Comparison of ENCODE assay signal across 1 cellular context in the genomic region with DNA sequence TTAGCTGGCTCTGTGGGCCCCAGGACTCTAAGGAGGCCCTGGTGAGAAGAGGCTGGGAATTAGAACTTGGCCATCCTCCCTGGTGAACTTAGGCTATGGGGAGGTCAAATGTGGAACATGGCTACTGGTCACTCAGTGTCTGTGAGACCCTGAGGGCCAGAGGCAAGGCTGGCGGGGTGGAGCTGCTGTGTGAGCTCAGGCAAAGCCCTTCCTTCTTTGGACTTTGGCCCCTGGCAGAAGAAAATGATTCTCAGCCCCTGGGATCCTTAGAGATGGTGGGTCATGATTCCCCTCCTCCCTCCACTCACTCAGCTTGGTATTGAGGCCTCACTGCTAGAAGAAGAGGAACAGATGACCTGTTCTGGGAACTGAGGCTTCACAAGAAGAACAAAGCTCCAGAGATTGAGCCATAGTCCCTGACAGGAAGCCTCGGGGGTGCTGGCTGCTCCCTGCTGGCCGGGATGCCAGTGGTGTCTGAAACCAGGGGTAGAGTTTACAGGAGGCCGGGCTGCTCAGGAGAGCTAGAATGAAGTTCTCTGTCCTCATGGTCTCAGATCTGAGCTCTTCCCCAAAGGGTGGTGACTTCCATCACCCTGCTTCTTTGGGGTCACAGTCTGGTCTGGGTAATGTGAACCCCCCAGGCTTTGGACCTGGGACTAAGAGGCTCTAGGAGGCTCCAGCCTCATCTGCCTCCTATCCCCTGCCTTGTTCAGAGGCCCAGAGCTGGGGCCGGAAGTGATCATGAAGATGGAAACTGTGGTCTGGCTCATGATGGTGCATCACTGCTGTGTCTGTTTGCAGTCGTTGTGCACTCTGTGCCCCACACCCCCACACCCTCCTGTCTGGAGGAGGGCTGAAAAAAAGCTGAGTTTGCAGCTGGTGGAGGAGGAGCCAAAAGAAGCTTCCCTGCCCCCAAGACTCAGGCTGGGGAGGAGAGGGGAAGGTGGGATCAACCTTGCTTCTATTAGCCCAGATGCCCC.
TF ChIP-seq lines count a peak whose summit lies in the region.

No MANE protein-coding gene starts in this region.

TF ChIP-seq in K562, 482 proteins besides CTCF, POLR2A, EP300 and RAD21 (continued from another document and continues in another):
- TF ChIP-seq, protein P1, sequence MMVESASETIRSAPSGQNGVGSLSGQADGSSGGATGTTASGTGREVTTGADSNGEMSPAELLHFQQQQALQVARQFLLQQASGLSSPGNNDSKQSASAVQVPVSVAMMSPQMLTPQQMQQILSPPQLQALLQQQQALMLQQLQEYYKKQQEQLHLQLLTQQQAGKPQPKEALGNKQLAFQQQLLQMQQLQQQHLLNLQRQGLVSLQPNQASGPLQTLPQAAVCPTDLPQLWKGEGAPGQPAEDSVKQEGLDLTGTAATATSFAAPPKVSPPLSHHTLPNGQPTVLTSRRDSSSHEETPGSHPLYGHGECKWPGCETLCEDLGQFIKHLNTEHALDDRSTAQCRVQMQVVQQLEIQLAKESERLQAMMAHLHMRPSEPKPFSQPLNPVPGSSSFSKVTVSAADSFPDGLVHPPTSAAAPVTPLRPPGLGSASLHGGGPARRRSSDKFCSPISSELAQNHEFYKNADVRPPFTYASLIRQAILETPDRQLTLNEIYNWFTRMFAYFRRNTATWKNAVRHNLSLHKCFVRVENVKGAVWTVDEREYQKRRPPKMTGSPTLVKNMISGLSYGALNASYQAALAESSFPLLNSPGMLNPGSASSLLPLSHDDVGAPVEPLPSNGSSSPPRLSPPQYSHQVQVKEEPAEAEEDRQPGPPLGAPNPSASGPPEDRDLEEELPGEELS (CRISPR knock-in tag; IDR thresholded peaks at IDR 0.05; ENCODE audit: borderline replicate concordance) = no peak
- TF ChIP-seq ZNF696 (CRISPR knock-in tag; conservative IDR thresholded peaks at IDR 0.05) (no peak), TRIM24 (IDR thresholded peaks at IDR 0.05) (no peak), NCOR1 (IDR thresholded peaks at IDR 0.05) (peak; percentile 45; the same call in 1 of the 2 replicates), ZNF224 (CRISPR knock-in tag; IDR thresholded peaks at IDR 0.05) (no peak), CREM (IDR thresholded peaks at IDR 0.05; ENCODE audit: low read depth) (0 out of 2 replicates have a peak, but pooled peaks have one; percentile 36), YY1 (IDR thresholded peaks at IDR 0.05; ENCODE audit: borderline replicate concordance in 1 of 3, control insufficient read depth in 1 of 3, extremely low read depth in 1 of 3, insufficient read depth in 3 of 3, insufficient read length in 1 of 3, insufficient replicate concordance in 2 of 3, low read depth in 1 of 3, low read length in 2 of 3) (peak in 1 of 3 experiments; percentile 25), ZNF778 (CRISPR knock-in tag; IDR thresholded peaks at IDR 0.05) (no peak), ZC3H4 (CRISPR knock-in tag; IDR thresholded peaks at IDR 0.05; ENCODE audit: borderline replicate concordance) (no peak), CHD1 (IDR thresholded peaks at IDR 0.05; ENCODE audit: low read length) (peak; percentile 17), BRF1 (IDR thresholded peaks at IDR 0.05; ENCODE audit: borderline replicate concordance, extremely low read depth, insufficient read length) (no peak), WHSC1 (IDR thresholded peaks at IDR 0.05; ENCODE audit: low read length) (peak; percentile 24), EP400 (IDR thresholded peaks at IDR 0.05) (no peak), KLF16 (IDR thresholded peaks at IDR 0.05) (no peak), SMAD1 (IDR thresholded peaks at IDR 0.05; ENCODE audit: low read depth, low read length, partially characterized antibody) (peak; percentile 15), NFATC3 (IDR thresholded peaks at IDR 0.05) (no peak), SRSF7 (optimal IDR thresholded peaks at IDR 0.05; ENCODE audit: low read depth, low read length) (no peak), JUND (IDR thresholded peaks at IDR 0.05; ENCODE audit: borderline replicate concordance, low read depth, low read length) (0 out of 2 replicates have a peak, but pooled peaks have one; percentile 18), JUND (tag; IDR thresholded peaks at IDR 0.05; ENCODE audit: borderline replicate concordance, low read depth, low read length) (no peak), ZBTB7A (IDR thresholded peaks at IDR 0.05; ENCODE audit: borderline replicate concordance, control insufficient read depth, low read depth, low read length) (peak; percentile 20; the same call in 1 of the 2 replicates), MXI1 (IDR thresholded peaks at IDR 0.05; ENCODE audit: low read depth, low read length) (no peak), FOXA3 (CRISPR knock-in tag; conservative IDR thresholded peaks at IDR 0.05 in 1 of 2, IDR thresholded peaks at IDR 0.05 in 1 of 2) (no peak), PPARD (CRISPR knock-in tag; IDR thresholded peaks at IDR 0.05) (no peak), TAF7 (tag; IDR thresholded peaks at IDR 0.05) (no peak), ZKSCAN1 (IDR thresholded peaks at IDR 0.05; ENCODE audit: low read depth, low read length) (no peak), NFE2L1 (tag; IDR thresholded peaks at IDR 0.05; ENCODE audit: borderline replicate concordance, low read depth) (no peak), SMAD3 (CRISPR knock-in tag; conservative IDR thresholded peaks at IDR 0.05) (no peak), ETV5 (CRISPR knock-in tag; IDR thresholded peaks at IDR 0.05; ENCODE audit: low read depth) (0 out of 2 replicates have a peak, but pooled peaks have one; percentile 36), CREBBP (IDR thresholded peaks at IDR 0.05; ENCODE audit: low read depth, low read length) (no peak), ZNF384 (IDR thresholded peaks at IDR 0.05; ENCODE audit: low read depth, low read length) (peak; percentile 44; the same call in 1 of the 2 replicates), RNF2 (IDR thresholded peaks at IDR 0.05) (no peak), RBM17 (IDR thresholded peaks at IDR 0.05; ENCODE audit: borderline replicate concordance, low read depth, low read length) (no peak), PTRF (tag; IDR thresholded peaks at IDR 0.05) (no peak), ATF7 (IDR thresholded peaks at IDR 0.05) (no peak), FIP1L1 (IDR thresholded peaks at IDR 0.05; ENCODE audit: low read depth, low read length, poor library complexity, severe bottlenecking) (no peak), BRD9 (IDR thresholded peaks at IDR 0.05; ENCODE audit: low read depth, partially characterized antibody) (no peak), ZFX (CRISPR knock-in tag; IDR thresholded peaks at IDR 0.05) (no peak), EGR1 (conservative IDR thresholded peaks at IDR 0.05) (peak; percentile 85), BHLHE40 (IDR thresholded peaks at IDR 0.05; ENCODE audit: low read length) (no peak; the same call in 1 of the 2 replicates)
- TF ChIP-seq, protein P2, sequence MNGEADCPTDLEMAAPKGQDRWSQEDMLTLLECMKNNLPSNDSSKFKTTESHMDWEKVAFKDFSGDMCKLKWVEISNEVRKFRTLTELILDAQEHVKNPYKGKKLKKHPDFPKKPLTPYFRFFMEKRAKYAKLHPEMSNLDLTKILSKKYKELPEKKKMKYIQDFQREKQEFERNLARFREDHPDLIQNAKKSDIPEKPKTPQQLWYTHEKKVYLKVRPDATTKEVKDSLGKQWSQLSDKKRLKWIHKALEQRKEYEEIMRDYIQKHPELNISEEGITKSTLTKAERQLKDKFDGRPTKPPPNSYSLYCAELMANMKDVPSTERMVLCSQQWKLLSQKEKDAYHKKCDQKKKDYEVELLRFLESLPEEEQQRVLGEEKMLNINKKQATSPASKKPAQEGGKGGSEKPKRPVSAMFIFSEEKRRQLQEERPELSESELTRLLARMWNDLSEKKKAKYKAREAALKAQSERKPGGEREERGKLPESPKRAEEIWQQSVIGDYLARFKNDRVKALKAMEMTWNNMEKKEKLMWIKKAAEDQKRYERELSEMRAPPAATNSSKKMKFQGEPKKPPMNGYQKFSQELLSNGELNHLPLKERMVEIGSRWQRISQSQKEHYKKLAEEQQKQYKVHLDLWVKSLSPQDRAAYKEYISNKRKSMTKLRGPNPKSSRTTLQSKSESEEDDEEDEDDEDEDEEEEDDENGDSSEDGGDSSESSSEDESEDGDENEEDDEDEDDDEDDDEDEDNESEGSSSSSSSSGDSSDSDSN (IDR thresholded peaks at IDR 0.05; ENCODE audit: borderline replicate concordance in 1 of 2, low read depth in 2 of 2, low read length in 2 of 2) = 0 out of 4 replicates have a peak, but pooled peaks of 1 of the 2 experiments have one; percentile 16
- TF ChIP-seq, protein P3, sequence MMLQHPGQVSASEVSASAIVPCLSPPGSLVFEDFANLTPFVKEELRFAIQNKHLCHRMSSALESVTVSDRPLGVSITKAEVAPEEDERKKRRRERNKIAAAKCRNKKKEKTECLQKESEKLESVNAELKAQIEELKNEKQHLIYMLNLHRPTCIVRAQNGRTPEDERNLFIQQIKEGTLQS (IDR thresholded peaks at IDR 0.05) = no peak
- TF ChIP-seq, protein P3 (CRISPR knock-in tag; conservative IDR thresholded peaks at IDR 0.05) = 0 out of 2 replicates have a peak, but pooled peaks have one; percentile 16
- TF ChIP-seq, protein P4, sequence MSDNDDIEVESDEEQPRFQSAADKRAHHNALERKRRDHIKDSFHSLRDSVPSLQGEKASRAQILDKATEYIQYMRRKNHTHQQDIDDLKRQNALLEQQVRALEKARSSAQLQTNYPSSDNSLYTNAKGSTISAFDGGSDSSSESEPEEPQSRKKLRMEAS (CRISPR knock-in tag; IDR thresholded peaks at IDR 0.05) = peak; percentile 11
- TF ChIP-seq, protein P5, sequence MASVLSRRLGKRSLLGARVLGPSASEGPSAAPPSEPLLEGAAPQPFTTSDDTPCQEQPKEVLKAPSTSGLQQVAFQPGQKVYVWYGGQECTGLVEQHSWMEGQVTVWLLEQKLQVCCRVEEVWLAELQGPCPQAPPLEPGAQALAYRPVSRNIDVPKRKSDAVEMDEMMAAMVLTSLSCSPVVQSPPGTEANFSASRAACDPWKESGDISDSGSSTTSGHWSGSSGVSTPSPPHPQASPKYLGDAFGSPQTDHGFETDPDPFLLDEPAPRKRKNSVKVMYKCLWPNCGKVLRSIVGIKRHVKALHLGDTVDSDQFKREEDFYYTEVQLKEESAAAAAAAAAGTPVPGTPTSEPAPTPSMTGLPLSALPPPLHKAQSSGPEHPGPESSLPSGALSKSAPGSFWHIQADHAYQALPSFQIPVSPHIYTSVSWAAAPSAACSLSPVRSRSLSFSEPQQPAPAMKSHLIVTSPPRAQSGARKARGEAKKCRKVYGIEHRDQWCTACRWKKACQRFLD (CRISPR knock-in tag; IDR thresholded peaks at IDR 0.05) = peak; percentile 60
- TF ChIP-seq, protein P6, sequence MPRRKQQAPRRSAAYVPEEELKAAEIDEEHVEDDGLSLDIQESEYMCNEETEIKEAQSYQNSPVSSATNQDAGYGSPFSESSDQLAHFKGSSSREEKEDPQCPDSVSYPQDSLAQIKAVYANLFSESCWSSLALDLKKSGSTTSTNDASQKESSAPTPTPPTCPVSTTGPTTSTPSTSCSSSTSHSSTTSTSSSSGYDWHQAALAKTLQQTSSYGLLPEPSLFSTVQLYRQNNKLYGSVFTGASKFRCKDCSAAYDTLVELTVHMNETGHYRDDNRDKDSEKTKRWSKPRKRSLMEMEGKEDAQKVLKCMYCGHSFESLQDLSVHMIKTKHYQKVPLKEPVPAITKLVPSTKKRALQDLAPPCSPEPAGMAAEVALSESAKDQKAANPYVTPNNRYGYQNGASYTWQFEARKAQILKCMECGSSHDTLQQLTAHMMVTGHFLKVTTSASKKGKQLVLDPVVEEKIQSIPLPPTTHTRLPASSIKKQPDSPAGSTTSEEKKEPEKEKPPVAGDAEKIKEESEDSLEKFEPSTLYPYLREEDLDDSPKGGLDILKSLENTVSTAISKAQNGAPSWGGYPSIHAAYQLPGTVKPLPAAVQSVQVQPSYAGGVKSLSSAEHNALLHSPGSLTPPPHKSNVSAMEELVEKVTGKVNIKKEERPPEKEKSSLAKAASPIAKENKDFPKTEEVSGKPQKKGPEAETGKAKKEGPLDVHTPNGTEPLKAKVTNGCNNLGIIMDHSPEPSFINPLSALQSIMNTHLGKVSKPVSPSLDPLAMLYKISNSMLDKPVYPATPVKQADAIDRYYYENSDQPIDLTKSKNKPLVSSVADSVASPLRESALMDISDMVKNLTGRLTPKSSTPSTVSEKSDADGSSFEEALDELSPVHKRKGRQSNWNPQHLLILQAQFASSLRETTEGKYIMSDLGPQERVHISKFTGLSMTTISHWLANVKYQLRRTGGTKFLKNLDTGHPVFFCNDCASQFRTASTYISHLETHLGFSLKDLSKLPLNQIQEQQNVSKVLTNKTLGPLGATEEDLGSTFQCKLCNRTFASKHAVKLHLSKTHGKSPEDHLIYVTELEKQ (CRISPR knock-in tag; IDR thresholded peaks at IDR 0.05) = no peak
- TF ChIP-seq, protein P7, sequence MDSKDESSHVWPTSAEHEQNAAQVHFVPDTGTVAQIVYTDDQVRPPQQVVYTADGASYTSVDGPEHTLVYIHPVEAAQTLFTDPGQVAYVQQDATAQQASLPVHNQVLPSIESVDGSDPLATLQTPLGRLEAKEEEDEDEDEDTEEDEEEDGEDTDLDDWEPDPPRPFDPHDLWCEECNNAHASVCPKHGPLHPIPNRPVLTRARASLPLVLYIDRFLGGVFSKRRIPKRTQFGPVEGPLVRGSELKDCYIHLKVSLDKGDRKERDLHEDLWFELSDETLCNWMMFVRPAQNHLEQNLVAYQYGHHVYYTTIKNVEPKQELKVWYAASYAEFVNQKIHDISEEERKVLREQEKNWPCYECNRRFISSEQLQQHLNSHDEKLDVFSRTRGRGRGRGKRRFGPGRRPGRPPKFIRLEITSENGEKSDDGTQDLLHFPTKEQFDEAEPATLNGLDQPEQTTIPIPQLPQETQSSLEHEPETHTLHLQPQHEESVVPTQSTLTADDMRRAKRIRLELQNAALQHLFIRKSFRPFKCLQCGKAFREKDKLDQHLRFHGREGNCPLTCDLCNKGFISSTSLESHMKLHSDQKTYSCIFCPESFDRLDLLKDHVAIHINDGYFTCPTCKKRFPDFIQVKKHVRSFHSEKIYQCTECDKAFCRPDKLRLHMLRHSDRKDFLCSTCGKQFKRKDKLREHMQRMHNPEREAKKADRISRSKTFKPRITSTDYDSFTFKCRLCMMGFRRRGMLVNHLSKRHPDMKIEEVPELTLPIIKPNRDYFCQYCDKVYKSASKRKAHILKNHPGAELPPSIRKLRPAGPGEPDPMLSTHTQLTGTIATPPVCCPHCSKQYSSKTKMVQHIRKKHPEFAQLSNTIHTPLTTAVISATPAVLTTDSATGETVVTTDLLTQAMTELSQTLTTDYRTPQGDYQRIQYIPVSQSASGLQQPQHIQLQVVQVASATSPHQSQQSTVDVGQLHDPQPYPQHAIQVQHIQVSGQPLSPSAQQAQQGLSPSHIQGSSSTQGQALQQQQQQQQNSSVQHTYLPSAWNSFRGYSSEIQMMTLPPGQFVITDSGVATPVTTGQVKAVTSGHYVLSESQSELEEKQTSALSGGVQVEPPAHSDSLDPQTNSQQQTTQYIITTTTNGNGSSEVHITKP (IDR thresholded peaks at IDR 0.05; ENCODE audit: partially characterized antibody) = peak; percentile 7
- TF ChIP-seq, protein P8, sequence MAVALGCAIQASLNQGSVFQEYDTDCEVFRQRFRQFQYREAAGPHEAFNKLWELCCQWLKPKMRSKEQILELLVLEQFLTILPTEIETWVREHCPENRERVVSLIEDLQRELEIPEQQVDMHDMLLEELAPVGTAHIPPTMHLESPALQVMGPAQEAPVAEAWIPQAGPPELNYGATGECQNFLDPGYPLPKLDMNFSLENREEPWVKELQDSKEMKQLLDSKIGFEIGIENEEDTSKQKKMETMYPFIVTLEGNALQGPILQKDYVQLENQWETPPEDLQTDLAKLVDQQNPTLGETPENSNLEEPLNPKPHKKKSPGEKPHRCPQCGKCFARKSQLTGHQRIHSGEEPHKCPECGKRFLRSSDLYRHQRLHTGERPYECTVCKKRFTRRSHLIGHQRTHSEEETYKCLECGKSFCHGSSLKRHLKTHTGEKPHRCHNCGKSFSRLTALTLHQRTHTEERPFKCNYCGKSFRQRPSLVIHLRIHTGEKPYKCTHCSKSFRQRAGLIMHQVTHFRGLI (CRISPR knock-in tag; IDR thresholded peaks at IDR 0.05) = 0 out of 2 replicates have a peak, but pooled peaks have one; percentile 1
